In genomic region chr16:57619606-57620315, GRCh38 we compare ENCODE assay signal across 9 cellular contexts. TPM values are rescaled to one million over a fixed set of nuclear protein-coding genes. Genes with fewer than 3 reads are reported as not detected.
DNase-seq lines count a peak whose midpoint lies in the region; ATAC-seq and TF ChIP-seq lines count a peak whose summit lies in the region.
"Had no signal": no experiment of that assay in that cellular context is flagged by ENCODE, and none has a peak within 500 bp of the region (broad histone marks: within the 10 kb centered on the region; RNA-seq: fewer than 3 reads in every experiment).

No MANE protein-coding gene starts in this region.

- H3K14ac ChIP-seq in neuronal stem cell (ENCODE audit: low read length), result peak overlapping the region; percentile 21

- H4K8ac ChIP-seq in neuronal stem cell (ENCODE audit: low read depth, low read length), result no peak overlapping the region

- H3K36me3 ChIP-seq in mammary epithelial cell (ENCODE audit: insufficient read depth, low read length) (no peaks in the 10 kb centered on the region), neuronal stem cell (replicated peaks in 1 of 2; ENCODE audit: control insufficient read depth in 2 of 2, insufficient read depth in 2 of 2, low read length in 2 of 2) (no peaks in the 10 kb centered on the region)

- BruUV-seq in mammary epithelial cell (replicated peaks; lab: Mats Ljungman, UMichigan), result TSS peak; percentile 50

- in situ Hi-C loops in mammary epithelial cell (cut with MboI; ENCODE audit: low sequenced_read_pairs in 2 of 2), result no loop called here

- H3K4me2 ChIP-seq in mammary epithelial cell (ENCODE audit: insufficient read depth, low read depth, low read length) (peak overlapping the region; percentile 97), neuronal stem cell (ENCODE audit: insufficient read depth, low read length, poor library complexity, severe bottlenecking) (no peak overlapping the region)

- H2AFZ ChIP-seq in mammary epithelial cell (ENCODE audit: low read depth, low read length) (peak overlapping the region; percentile 85), neuronal stem cell (ENCODE audit: low read length) (peak overlapping the region; percentile 85)

- WGBS in mammary epithelial cell (ENCODE audit: low coverage, missing lambda C conversion rate), result 7% methylated on average over 6 of the region's 16 CpGs
- no CpG with 5 or more reads among the region's 16 CpGs for WGBS in neuronal stem cell (ENCODE audit: extremely low coverage in 2 of 2, insufficient read length in 2 of 2, insufficient replicate concordance in 1 of 2), 2 donors

- peak overlapping the region; percentile 41 to 80 (median 77) for H3K4me3 ChIP-seq in mammary epithelial cell (replicated peaks in 1 of 3; ENCODE audit: insufficient read depth in 1 of 3, low read depth in 2 of 3, low read length in 3 of 3)
- H3K4me3 ChIP-seq in neuronal stem cell (ENCODE audit: low read length in 2 of 2), result no peak overlapping the region

- H3K4me1 ChIP-seq in mammary epithelial cell (ENCODE audit: insufficient read depth, low read length) (peaks cover 64% of the 10 kb centered on the region), neuronal stem cell (ENCODE audit: control insufficient read depth in 2 of 2, insufficient read depth in 1 of 2, low read depth in 1 of 2, low read length in 2 of 2) (peaks cover 15 to 24% of the 10 kb centered on the region in 2 donors)

- TF ChIP-seq CTCF in mammary epithelial cell (conservative IDR thresholded peaks at IDR 0.05 in 1 of 2, IDR thresholded peaks at IDR 0.05 in 1 of 2; ENCODE audit: extremely low read depth in 1 of 2, insufficient read depth in 1 of 2, low read depth in 1 of 2, low read length in 2 of 2), result peak in 1 of 2 donors; percentile 1

- H2BK5ac ChIP-seq in neuronal stem cell (ENCODE audit: low read length), result peak overlapping the region; percentile 10

- intact Hi-C loops in mammary epithelial cell (cut with micrococcal nuclease), result loop anchor here (2.0 kb wide), 1 partner anchor 19 kb away; no protein-coding TSS in a partner anchor

- H3K4ac ChIP-seq in neuronal stem cell (ENCODE audit: low read length), result no peak overlapping the region

- H2BK15ac ChIP-seq in neuronal stem cell (ENCODE audit: low read length), result peak overlapping the region; percentile 96

- peak overlapping the region; percentile 68 for H3K9ac ChIP-seq in mammary epithelial cell (ENCODE audit: insufficient read depth, low read length)
- H3K9ac ChIP-seq in neuronal stem cell (ENCODE audit: low read depth, low read length, poor library complexity), result peak overlapping the region; percentile 60

- no peaks in the 10 kb centered on the region for H3K79me1 ChIP-seq in neuronal stem cell (ENCODE audit: low read depth, low read length)

- H4K20me1 ChIP-seq in mammary epithelial cell (ENCODE audit: insufficient read depth, low read length), result no peaks in the 10 kb centered on the region

- peak overlapping the region; percentile 92 for H3K18ac ChIP-seq in neuronal stem cell (ENCODE audit: low read length)

- H3K23ac ChIP-seq in neuronal stem cell (ENCODE audit: low read depth, low read length, poor library complexity), result peak overlapping the region; percentile 85

- H2BK120ac ChIP-seq in neuronal stem cell (ENCODE audit: low read depth, low read length), result peak overlapping the region; percentile 42

- peak overlapping the region; percentile 99 for H2AK5ac ChIP-seq in neuronal stem cell (ENCODE audit: low read depth, low read length)

- no peak overlapping the region for H4K91ac ChIP-seq in neuronal stem cell (ENCODE audit: low read depth, low read length, poor library complexity)

- H3K27me3 ChIP-seq in mammary epithelial cell (ENCODE audit: insufficient read depth, low read length) (no peaks in the 10 kb centered on the region), neuronal stem cell (ENCODE audit: control insufficient read depth in 3 of 3, insufficient read depth in 3 of 3, low read depth in 1 of 3, low read length in 3 of 3) (peaks cover 0 to 4% (median 0%) of the 10 kb centered on the region in 3 experiments)

- CTCF ChIA-PET in mammary epithelial cell (lab: Charles Lee; ENCODE audit: low non-redundant PET), result interaction anchor here (0.6 to 1.3 kb wide), 3 partner anchors 29 to 131 kb away, joined by 3 to 17 read pairs (median 8); no protein-coding TSS in a partner anchor

- peak overlapping the region; percentile 100 for H2BK12ac ChIP-seq in neuronal stem cell (ENCODE audit: low read length)

- H3K27ac ChIP-seq in mammary epithelial cell (ENCODE audit: insufficient read depth, low read depth, low read length) (peak overlapping the region; percentile 73), neuronal stem cell (replicated peaks; ENCODE audit: low read length) (no peak overlapping the region)

- DNase-seq in COLO668 (lab: John Stamatoyannopoulos, UW; ENCODE audit: unreplicated experiment), result peak; percentile 93
- DNase-seq in NCI-H2081 (lab: John Stamatoyannopoulos, UW), result peak; percentile 45 to 77
- peak; percentile 91 for DNase-seq in mammary epithelial cell
- no peak for DNase-seq in neuronal stem cell (ENCODE audit: low spot score)
- DNase-seq in occipital lobe (lab: John Stamatoyannopoulos, UW), result no peak
- DNase-seq in HUDEP-2 (lab: John Stamatoyannopoulos, UW; ENCODE audit: unreplicated experiment in 76 of 76), result no peak
- DNase-seq in activated CD8-positive, alpha-beta memory T cell treated with anti-CD3 and anti-CD28 coated beads, Interleukin-2, amount 50 U/mL, for 48 hours, result no peak

- H3K9me3 ChIP-seq in mammary epithelial cell (replicated peaks; ENCODE audit: insufficient read depth, low read length), result no peaks in the 10 kb centered on the region
- H3K9me3 ChIP-seq in neuronal stem cell (replicated peaks in 1 of 2; ENCODE audit: control insufficient read depth in 2 of 2, insufficient read depth in 1 of 2, low read depth in 1 of 2, low read length in 2 of 2), result no peaks in the 10 kb centered on the region

- dilution Hi-C loops in mammary epithelial cell (cut with HindIII; ENCODE audit: low sequenced_read_pairs), result no loop called here

- ATAC-seq in HG02798 (IDR thresholded peaks at IDR 0.05; ENCODE audit: poor library complexity, unreplicated experiment), result no peak

- H3K79me2 ChIP-seq in mammary epithelial cell (ENCODE audit: insufficient read depth, low read length), result peaks cover 40% of the 10 kb centered on the region

RNA-seq across cellular contexts. Expression of gene ADGRG1, which starts 8.7 kb away (rescaled TPM):
- 100 to 1,000 TPM; 195 to 196 TPM for total RNA-seq in mammary epithelial cell
- polyA plus RNA-seq in mammary epithelial cell, result 125 TPM
- polyA minus RNA-seq in mammary epithelial cell, result 186 TPM
- polyA plus RNA-seq in neuronal stem cell (2013, experiment 1 of 2), result 127 TPM
- polyA plus RNA-seq in neuronal stem cell (2013, experiment 2 of 2), result 124 TPM
- total RNA-seq in occipital lobe, result 31.4 TPM

RNA-seq across cellular contexts. Expression of gene ADGRG3, which starts 48.3 kb away (rescaled TPM):
- not detected for total RNA-seq in mammary epithelial cell
- polyA plus RNA-seq in mammary epithelial cell, result not detected
- not detected for polyA minus RNA-seq in mammary epithelial cell
- polyA plus RNA-seq in neuronal stem cell (2013, experiment 1 of 2), result 0.25 TPM
- polyA plus RNA-seq in neuronal stem cell (2013, experiment 2 of 2), result 0.33 TPM
- total RNA-seq in occipital lobe, result 0.16 TPM
- total RNA-seq: osteocyte had no signal

Comparison
In these comparisons a context has a peak if more than half of its experiments do, and no peak if none do; other contexts are left out.
1. DNase-seq: peak in COLO668 (single experiment), NCI-H2081 (2 of 2) and mammary epithelial cell (single experiment); none in neuronal stem cell (single experiment), occipital lobe (single experiment), HUDEP-2 (0 of 76) and activated CD8-positive, alpha-beta memory T cell treated with anti-CD3 and anti-CD28 coated beads, Interleukin-2, amount 50 U/mL, for 48 hours (single experiment).
2. H3K4me3 ChIP-seq: peak in mammary epithelial cell (3 of 3); none in neuronal stem cell (0 of 2).